ENCODE assay signal across 30 cellular contexts in genomic region chr4:84394386-84394785, GRCh38.
"Had no signal": no experiment of that assay in that cellular context is flagged by ENCODE, and none has a peak within 500 bp of the region (broad histone marks: within the 10 kb centered on the region; RNA-seq: fewer than 3 reads in every experiment).

No MANE protein-coding gene starts in this region.

- ATAC-seq: effector memory CD8-positive, alpha-beta T cell; gastrocnemius medialis; left cardiac atrium; naive thymus-derived CD4-positive, alpha-beta T cell; right lobe of liver; stimulated activated naive CD8-positive, alpha-beta T cell treated with anti-CD3 and anti-CD28 coated beads, Interleukin-15, amount 100 ng/mL, for 72 hours; upper lobe of right lung had no signal

- FAIRE-seq: astrocyte had no signal

- H3K4me3 ChIP-seq: gastrocnemius medialis, hepatocyte, right lobe of liver, skin epidermis, suprapubic skin, tibial artery, upper lobe of right lung had no signal

- H3K36me3 Mint-ChIP-seq: activated CD4-positive, alpha-beta memory T cell treated with anti-CD3 and anti-CD28 coated beads for 36 hours; naive thymus-derived CD4-positive, alpha-beta T cell had no signal

- H3K4me1 Mint-ChIP-seq: activated CD4-positive, alpha-beta T cell treated with anti-CD3 and anti-CD28 coated beads, Interleukin-2, amount 10 ng/mL, durations not matched to agents 24 days and 14 days; naive thymus-derived CD4-positive, alpha-beta T cell; stimulated activated naive CD8-positive, alpha-beta T cell treated with anti-CD3 and anti-CD28 coated beads, Interleukin-15, amount 100 ng/mL, for 72 hours had no signal

- H3K9me3 Mint-ChIP-seq: activated CD4-positive, alpha-beta memory T cell treated with anti-CD3 and anti-CD28 coated beads for 36 hours; activated CD4-positive, alpha-beta T cell treated with anti-CD3 and anti-CD28 coated beads, Interleukin-2, amount 10 ng/mL, durations not matched to agents 24 days and 14 days; activated T-cell treated with anti-CD3 and anti-CD28 coated beads, Interleukin-2, amount 50 U/mL, for 24 hours; effector memory CD8-positive, alpha-beta T cell; neural crest cell; stimulated activated naive CD8-positive, alpha-beta T cell treated with anti-CD3 and anti-CD28 coated beads, Interleukin-15, amount 100 ng/mL, for 72 hours; T-helper 1 cell treated with Interleukin-12 subunit alpha and Interleukin-12 subunit beta and Interleukin-4 antibody, amounts not matched to agents 30 μg/mL and 1 μg/mL, for 36 hours had no signal

- H3K27ac ChIP-seq: gastrocnemius medialis, hepatocyte, right lobe of liver, skin epidermis, suprapubic skin, tibial artery, upper lobe of right lung had no signal

- H3K27me3 ChIP-seq: gastrocnemius medialis, hepatocyte, right lobe of liver, tibial artery, upper lobe of right lung had no signal

- DNase-seq: activated CD4-positive, alpha-beta memory T cell treated with anti-CD3 and anti-CD28 coated beads for 36 hours; activated CD4-positive, alpha-beta T cell treated with anti-CD3 and anti-CD28 coated beads, Interleukin-2, amount 10 ng/mL, durations not matched to agents 24 days and 14 days; activated CD4-positive, CD25-positive, alpha-beta regulatory T cell treated with anti-CD3 and anti-CD28 coated beads, Interleukin-2, amount 50 U/mL, for 72 hours; activated CD8-positive, alpha-beta memory T cell treated with anti-CD3 and anti-CD28 coated beads, Interleukin-2, amount 50 U/mL, for 48 hours; activated gamma-delta T cell; activated naive CD4-positive, alpha-beta T cell treated with anti-CD3 and anti-CD28 coated beads, Interleukin-2, amount 50 U/mL, for 16 hours; activated T-cell treated with anti-CD3 and anti-CD28 coated beads, Interleukin-2, amount 50 U/mL, for 24 hours; amniotic stem cell; caudate nucleus; cortex of kidney; effector memory CD8-positive, alpha-beta T cell; erythroblast; gastrocnemius medialis; islet precursor cell; left cardiac atrium; mammary epithelial cell; naive thymus-derived CD4-positive, alpha-beta T cell; right lobe of liver; stimulated activated CD4-positive, alpha-beta T cell treated with anti-CD3 and anti-CD28 coated beads, Interleukin-12 subunit alpha, Interleukin-12 subunit beta, amount 100 ng/mL, for 4 hours; stimulated activated CD4-positive, alpha-beta T cell treated with anti-CD3 and anti-CD28 coated beads, Interleukin-4, amount 100 ng/mL, for 1 hour; stimulated activated naive CD8-positive, alpha-beta T cell treated with anti-CD3 and anti-CD28 coated beads, Interleukin-15, amount 100 ng/mL, for 72 hours; T-helper 9 cell; tibial artery; upper lobe of right lung had no signal

- H3K27ac Mint-ChIP-seq: activated CD4-positive, alpha-beta memory T cell treated with anti-CD3 and anti-CD28 coated beads for 36 hours; activated CD4-positive, alpha-beta T cell treated with anti-CD3 and anti-CD28 coated beads, Interleukin-2, amount 10 ng/mL, durations not matched to agents 24 days and 14 days; activated T-cell treated with anti-CD3 and anti-CD28 coated beads, Interleukin-2, amount 50 U/mL, for 24 hours; effector memory CD8-positive, alpha-beta T cell; naive thymus-derived CD4-positive, alpha-beta T cell; stimulated activated naive CD8-positive, alpha-beta T cell treated with anti-CD3 and anti-CD28 coated beads, Interleukin-15, amount 100 ng/mL, for 72 hours; T-helper 1 cell treated with Interleukin-12 subunit alpha and Interleukin-12 subunit beta and Interleukin-4 antibody, amounts not matched to agents 30 μg/mL and 1 μg/mL, for 36 hours had no signal

- H3K4me1 ChIP-seq: gastrocnemius medialis, right lobe of liver, suprapubic skin, tibial artery, upper lobe of right lung had no signal

- H3K4me3 Mint-ChIP-seq: activated CD4-positive, alpha-beta memory T cell treated with anti-CD3 and anti-CD28 coated beads for 36 hours; activated CD4-positive, alpha-beta T cell treated with anti-CD3 and anti-CD28 coated beads, Interleukin-2, amount 10 ng/mL, durations not matched to agents 24 days and 14 days; activated T-cell treated with anti-CD3 and anti-CD28 coated beads, Interleukin-2, amount 50 U/mL, for 24 hours; effector memory CD8-positive, alpha-beta T cell; naive thymus-derived CD4-positive, alpha-beta T cell; neural crest cell; stimulated activated naive CD8-positive, alpha-beta T cell treated with anti-CD3 and anti-CD28 coated beads, Interleukin-15, amount 100 ng/mL, for 72 hours; T-helper 1 cell treated with Interleukin-12 subunit alpha and Interleukin-12 subunit beta and Interleukin-4 antibody, amounts not matched to agents 30 μg/mL and 1 μg/mL, for 36 hours had no signal

- H3K9me3 ChIP-seq: gastrocnemius medialis, right lobe of liver, suprapubic skin, tibial artery, upper lobe of right lung had no signal

- H3K36me3 ChIP-seq: gastrocnemius medialis, right lobe of liver, suprapubic skin, tibial artery, upper lobe of right lung had no signal
